14 cellular contexts compared by ENCODE assay signal in genomic region chr7:140654109-140654387, GRCh38. TPM values are rescaled to one million over a fixed set of nuclear protein-coding genes. Genes with fewer than 3 reads are reported as not detected.
DNase-seq lines count a peak whose midpoint lies in the region; ATAC-seq and TF ChIP-seq lines count a peak whose summit lies in the region.
"Had no signal": no experiment of that assay in that cellular context is flagged by ENCODE, and none has a peak within 500 bp of the region (broad histone marks: within the 10 kb centered on the region; RNA-seq: fewer than 3 reads in every experiment).

No MANE protein-coding gene starts in this region.

- no peak overlapping the region for H3K4me3 ChIP-seq in liver (ENCODE audit: low read depth in 1 of 3, low read length in 3 of 3)
- H3K4me3 ChIP-seq in right lobe of liver = no peak overlapping the region
- H3K4me3 ChIP-seq in skeletal muscle tissue (ENCODE audit: low read length in 3 of 3) = no peak overlapping the region
- H3K4me3 ChIP-seq: BLaER1 had no signal

- DNase-seq in NCI-H2196 (lab: John Stamatoyannopoulos, UW; ENCODE audit: unreplicated experiment) = peak; percentile 10
- DNase-seq in NCI-H2196 treated with DMSO at 0.1 percent for 48 hours (lab: John Stamatoyannopoulos, UW; ENCODE audit: unreplicated experiment) = no peak
- no peak for DNase-seq in right lobe of liver
- no peak for DNase-seq in stimulated activated CD4-positive, alpha-beta T cell treated with anti-CD3 and anti-CD28 coated beads, Interleukin-4, amount 100 ng/mL, for 24 hours
- DNase-seq: GOT3 had no signal

- intact Hi-C loops in right lobe of liver (cut with DNase I) = loop anchor here in 1 of 2 donors (5.0 kb wide), 1 partner anchor 137 kb away; no protein-coding TSS in a partner anchor

- H3K9ac ChIP-seq in liver (ENCODE audit: low read depth in 1 of 2, low read length in 2 of 2) (no peak overlapping the region), skeletal muscle tissue (ENCODE audit: low read depth in 1 of 3, low read length in 3 of 3) (no peak overlapping the region)
- H3K9ac ChIP-seq: BLaER1 had no signal

- no peak for TF ChIP-seq RAD21 in liver (IDR thresholded peaks at IDR 0.05)

- H3K36me3 ChIP-seq in liver (ENCODE audit: control insufficient read depth in 4 of 4, insufficient read depth in 3 of 4, low read depth in 1 of 4, low read length in 3 of 4) (no peaks in the 10 kb centered on the region), right lobe of liver (no peaks in the 10 kb centered on the region), skeletal muscle tissue (ENCODE audit: control insufficient read depth in 3 of 3, insufficient read depth in 3 of 3, low read length in 3 of 3) (no peaks in the 10 kb centered on the region)
- H3K36me3 ChIP-seq: BLaER1 had no signal

- H3K4me1 ChIP-seq in liver (ENCODE audit: control insufficient read depth in 4 of 4, insufficient read depth in 4 of 4, low read length in 3 of 4) (peaks cover 0 to 18% (median 10%) of the 10 kb centered on the region in 4 donors), right lobe of liver (peaks cover 0 to 18% (median 1%) of the 10 kb centered on the region in 4 donors), skeletal muscle tissue (ENCODE audit: control insufficient read depth in 3 of 3, insufficient read depth in 3 of 3, low read length in 3 of 3) (peaks cover 14 to 35% (median 30%) of the 10 kb centered on the region in 3 donors)

- TF ChIP-seq POLR2A in right lobe of liver (IDR thresholded peaks at IDR 0.05) = no peak

- 36% methylated on average over 2 of the region's 2 CpGs for WGBS in liver
- 28% methylated on average over 2 of the region's 2 CpGs for WGBS in right lobe of liver (ENCODE audit: insufficient coverage, low coverage, low lambda C conversion rate, missing lambda C conversion rate)

- no peak overlapping the region for H3K27ac ChIP-seq in liver (ENCODE audit: low read depth in 1 of 2, low read length in 2 of 2)
- H3K27ac ChIP-seq in right lobe of liver = peak overlapping the region in 1 of 3 donors; percentile 6
- H3K27ac ChIP-seq in skeletal muscle tissue (ENCODE audit: low read depth, low read length) = peak overlapping the region; percentile 24
- H3K27ac ChIP-seq: 22Rv1, BLaER1, C4-2B had no signal

- no peaks in the 10 kb centered on the region for H3K27me3 ChIP-seq in liver (ENCODE audit: control insufficient read depth in 4 of 4, insufficient read depth in 4 of 4, low read length in 3 of 4)
- H3K27me3 ChIP-seq in right lobe of liver = no peaks in the 10 kb centered on the region
- H3K27me3 ChIP-seq in skeletal muscle tissue (ENCODE audit: control insufficient read depth in 3 of 3, insufficient read depth in 3 of 3, low read length in 3 of 3) = no peaks in the 10 kb centered on the region
- H3K27me3 ChIP-seq: BLaER1 had no signal

- ATAC-seq in right lobe of liver (no peak), HG03442 (IDR thresholded peaks at IDR 0.05; ENCODE audit: unreplicated experiment) (no peak)

- H3K9me3 ChIP-seq in liver (ENCODE audit: control insufficient read depth in 4 of 4, low read length in 3 of 4) = no peaks in the 10 kb centered on the region
- H3K9me3 ChIP-seq in right lobe of liver = no peaks in the 10 kb centered on the region
- H3K9me3 ChIP-seq in skeletal muscle tissue (ENCODE audit: control insufficient read depth in 3 of 3, low read length in 3 of 3) = no peaks in the 10 kb centered on the region
- H3K9me3 ChIP-seq: BLaER1, Caco-2 had no signal

- TF ChIP-seq CTCF in liver (IDR thresholded peaks at IDR 0.05; ENCODE audit: low read depth, low read length, missing input control) = no peak
- TF ChIP-seq CTCF in right lobe of liver (IDR thresholded peaks at IDR 0.05) = no peak

TF ChIP-seq in liver, 16 proteins besides CTCF, POLR2A, EP300 and RAD21:
- TF ChIP-seq NR2F2 (IDR thresholded peaks at IDR 0.05) (peak; percentile 6), EGR1 (IDR thresholded peaks at IDR 0.05; ENCODE audit: low read depth in 2 of 2) (no peak)

RNA-seq across cellular contexts. Expression of gene DENND2A, which starts 13.4 kb away (rescaled TPM):
- 1 to 10 TPM; 3.0 to 7.4 TPM for total RNA-seq in liver
- polyA plus RNA-seq in liver = 1 to 10 TPM; 1.2 to 1.6 TPM
- 1 to 10 TPM; 1.4 to 3.6 (median 2.4) TPM for total RNA-seq in right lobe of liver
- total RNA-seq in skeletal muscle tissue = 32.4 TPM
- total RNA-seq: B cell; CD4-positive, CD25-positive, alpha-beta regulatory T cell had no signal
- polyA plus RNA-seq: CD4-positive, CD25-positive, alpha-beta regulatory T cell had no signal

RNA-seq across cellular contexts. Expression of gene ADCK2, which starts 18.7 kb away (rescaled TPM):
- 10 to 100 TPM; 12.6 to 15.4 TPM for total RNA-seq in liver
- 1 to 10 TPM; 3.2 to 9.6 TPM for polyA plus RNA-seq in liver
- total RNA-seq in right lobe of liver = 10 to 100 TPM in 3 of 6 experiments, 1 to 10 TPM in 3; 7.8 to 13.9 (median 10.2) TPM
- 15.1 TPM for total RNA-seq in skeletal muscle tissue

RNA-seq across cellular contexts. Expression of gene NDUFB2, which starts 42.5 kb away (rescaled TPM):
- total RNA-seq in liver = 10 to 100 TPM; 60.4 to 95.0 TPM
- 100 to 1,000 TPM; 206 to 435 TPM for polyA plus RNA-seq in liver
- total RNA-seq in right lobe of liver = 100 to 1,000 TPM; 114 to 235 (median 134) TPM
- total RNA-seq in skeletal muscle tissue = 38.1 TPM
